Comparison of ENCODE assay signal across 8 cellular contexts in genomic region chr1:244970236-244970652, GRCh38.
DNase-seq lines count a peak whose midpoint lies in the region; ATAC-seq and TF ChIP-seq lines count a peak whose summit lies in the region.

No MANE protein-coding gene starts in this region.

- H3K27me3 ChIP-seq in mammary epithelial cell (ENCODE audit: insufficient read depth, low read length), result no peaks in the 10 kb centered on the region

- in situ Hi-C loops in mammary epithelial cell (cut with MboI; ENCODE audit: low sequenced_read_pairs in 2 of 2), result loop anchor here in 1 of 2 donors (25.0 kb wide), 1 partner anchor 308 kb away; the partner anchor contains the start of gene DESI2

- CTCF ChIA-PET in T-cell (lab: Charles Lee) (interaction anchor here (0.6 to 1.9 kb wide), 9 partner anchors 20 to 175 kb away, joined by 3 to 12 read pairs (median 4); partner anchors contain the start of gene HNRNPU (in 2 of the 2)), mammary epithelial cell (lab: Charles Lee; ENCODE audit: low non-redundant PET) (interaction anchor here (0.9 kb wide), 1 partner anchor 73 kb away, joined by 10 read pairs; no protein-coding TSS in a partner anchor)

- H3K9me3 ChIP-seq in mammary epithelial cell (replicated peaks; ENCODE audit: insufficient read depth, low read length), result no peaks in the 10 kb centered on the region

- DNase-seq in NCI-H2029 (lab: John Stamatoyannopoulos, UW) (peak; percentile 65), NCI-H2029 treated with DMSO at 0.1 percent for 48 hours (lab: John Stamatoyannopoulos, UW) (no peak), NCI-H128 (lab: John Stamatoyannopoulos, UW; ENCODE audit: unreplicated experiment) (peak; percentile 89), T-cell (peak in 18 of 34 experiments; percentile 43 to 82 (median 66)), mammary epithelial cell (peak; percentile 67), left kidney (ENCODE audit: low read depth, low spot score) (peak; percentile 97)
- peak; percentile 42 for DNase-seq in stimulated activated CD8-positive, alpha-beta memory T cell treated with anti-CD3 and anti-CD28 coated beads, Interleukin-15, amount 100 ng/mL, for 1 hour (ENCODE audit: low read depth)

- H3K27ac Mint-ChIP-seq in T-cell, result peak overlapping the region; percentile 86 to 99

- H3K4me1 ChIP-seq in mammary epithelial cell (ENCODE audit: insufficient read depth, low read length), result peaks cover 3% of the 10 kb centered on the region

- ATAC-seq in HG02840 (IDR thresholded peaks at IDR 0.05; ENCODE audit: low FRiP score, unreplicated experiment), result peak; percentile 59
- ATAC-seq in T-cell (replicated peaks in 1 of 4), result peak; percentile 57 to 66 (median 59)

- H3K4me2 ChIP-seq in mammary epithelial cell (ENCODE audit: insufficient read depth, low read depth, low read length), result peak overlapping the region; percentile 86

- peak overlapping the region; percentile 71 for H2AFZ ChIP-seq in mammary epithelial cell (ENCODE audit: low read depth, low read length)

- peaks cover 0 to 25% (median 17%) of the 10 kb centered on the region in 3 donors for H3K4me1 Mint-ChIP-seq in T-cell

- no peaks in the 10 kb centered on the region for H4K20me1 ChIP-seq in mammary epithelial cell (ENCODE audit: insufficient read depth, low read length)

- intact Hi-C loops in mammary epithelial cell (cut with micrococcal nuclease), result loop anchor here (1.0 to 2.0 kb wide), 4 partner anchors 72 to 317 kb away; partner anchors contain the start of genes COX20, DESI2 and HNRNPU

- no peak for TF ChIP-seq CTCF in mammary epithelial cell (conservative IDR thresholded peaks at IDR 0.05 in 1 of 2, IDR thresholded peaks at IDR 0.05 in 1 of 2; ENCODE audit: extremely low read depth in 1 of 2, insufficient read depth in 1 of 2, low read depth in 1 of 2, low read length in 2 of 2)

- no peaks in the 10 kb centered on the region for H3K36me3 ChIP-seq in mammary epithelial cell (ENCODE audit: insufficient read depth, low read length)

- POLR2A ChIA-PET in T-cell (lab: Charles Lee), result interaction anchor here (0.6 to 3.8 kb wide), 8 partner anchors 106 to 1611 kb away, joined by 3 to 68 read pairs (median 5); partner anchors contain the start of gene HNRNPU (in 2 of the 2)

- WGBS in mammary epithelial cell (ENCODE audit: low coverage, missing lambda C conversion rate), result 0% methylated on average over 3 of the region's 49 CpGs

- peak overlapping the region; percentile 91 to 98 (median 97) for H3K4me3 Mint-ChIP-seq in T-cell

- H3K27me3 Mint-ChIP-seq in T-cell, result no peaks in the 10 kb centered on the region

- no peaks in the 10 kb centered on the region for H3K9me3 Mint-ChIP-seq in T-cell

- H3K79me2 ChIP-seq in mammary epithelial cell (ENCODE audit: insufficient read depth, low read length), result peaks cover 3% of the 10 kb centered on the region

- peak overlapping the region; percentile 98 for H3K9ac ChIP-seq in mammary epithelial cell (ENCODE audit: insufficient read depth, low read length)

- dilution Hi-C loops in mammary epithelial cell (cut with HindIII; ENCODE audit: low sequenced_read_pairs), result no loop called here

- peak overlapping the region; percentile 54 to 75 (median 66) for H3K4me3 ChIP-seq in mammary epithelial cell (replicated peaks in 1 of 3; ENCODE audit: insufficient read depth in 1 of 3, low read depth in 2 of 3, low read length in 3 of 3)

- no peaks in the 10 kb centered on the region for H3K36me3 Mint-ChIP-seq in T-cell

- BruUV-seq in mammary epithelial cell (replicated peaks; lab: Mats Ljungman, UMichigan), result no TSS peak

- peak overlapping the region; percentile 99 for H3K27ac ChIP-seq in mammary epithelial cell (ENCODE audit: insufficient read depth, low read depth, low read length)
